ENCODE assay signal across 18 cellular contexts in genomic region chr12:22255097-22255496, GRCh38.
A peak's percentile ranks its signal among the peaks of the same experiment; 100 is the strongest.
DNase-seq lines count a peak whose midpoint lies in the region; FAIRE-seq and TF ChIP-seq lines count a peak whose summit lies in the region.
"Had no signal": no experiment of that assay in that cellular context is flagged by ENCODE, and none has a peak within 500 bp of the region (broad histone marks: within the 10 kb centered on the region; RNA-seq: fewer than 3 reads in every experiment).

No MANE protein-coding gene starts in this region.

- no peaks in the 10 kb centered on the region for H3K79me2 ChIP-seq in astrocyte (ENCODE audit: insufficient read depth, low read length)
- no peaks in the 10 kb centered on the region for H3K79me2 ChIP-seq in hepatocyte
- H3K79me2 ChIP-seq in PC-9 (ENCODE audit: low read depth), result no peaks in the 10 kb centered on the region

- TF ChIP-seq POLR2A in GM12891 (IDR thresholded peaks at IDR 0.05; ENCODE audit: low read depth, low read length), result no peak

- H3K4me1 ChIP-seq in astrocyte (ENCODE audit: insufficient read depth, low read length) (peaks cover 6% of the 10 kb centered on the region), hepatocyte (ENCODE audit: insufficient read depth) (peaks cover 17% of the 10 kb centered on the region), neuron (ENCODE audit: insufficient read depth, low read length) (peaks cover 40% of the 10 kb centered on the region), PC-9 (replicated peaks; ENCODE audit: insufficient read depth) (no peaks in the 10 kb centered on the region)
- H3K4me1 ChIP-seq: HAP-1 had no signal

- no peak overlapping the region for H3K4me3 Mint-ChIP-seq in astrocyte (ENCODE audit: unreplicated experiment)
- H3K4me3 Mint-ChIP-seq: activated CD4-positive, alpha-beta T cell treated with anti-CD3 and anti-CD28 coated beads for 36 hours; activated naive CD8-positive, alpha-beta T cell treated with anti-CD3 and anti-CD28 coated beads, Interleukin-2, amount 10 ng/mL, durations not matched to agents 7 days and 5 days; CD4-positive, CD25-positive, alpha-beta regulatory T cell had no signal

- H3K9me2 ChIP-seq in hepatocyte (replicated peaks; ENCODE audit: insufficient read depth), result no peaks in the 10 kb centered on the region
- H3K9me2 ChIP-seq in PC-9 (ENCODE audit: insufficient read depth), result no peaks in the 10 kb centered on the region

- intact Hi-C loops in PC-9 (cut with micrococcal nuclease; ENCODE audit: unreplicated experiment), result no loop called here

- no peak overlapping the region for H3K27ac ChIP-seq in astrocyte (ENCODE audit: low read depth, low read length)
- H3K27ac ChIP-seq in hepatocyte, result no peak overlapping the region
- no peak overlapping the region for H3K27ac ChIP-seq in PC-9
- H3K27ac ChIP-seq: coronary artery had no signal

- no peak overlapping the region for H3K9ac ChIP-seq in astrocyte (ENCODE audit: low read length)

- H2AFZ ChIP-seq in astrocyte (ENCODE audit: low read depth, low read length) (peak overlapping the region; percentile 25), hepatocyte (no peak overlapping the region), neuron (ENCODE audit: low read depth, low read length) (peak overlapping the region; percentile 71), PC-9 (no peak overlapping the region)

- no peaks in the 10 kb centered on the region for H4K20me1 ChIP-seq in astrocyte (ENCODE audit: insufficient read depth, low read length)
- H4K20me1 ChIP-seq in hepatocyte (ENCODE audit: insufficient read depth, poor library complexity, severe bottlenecking), result no peaks in the 10 kb centered on the region
- H4K20me1 ChIP-seq in PC-9 (ENCODE audit: insufficient read depth), result no peaks in the 10 kb centered on the region

- H3K36me3 ChIP-seq in astrocyte (ENCODE audit: insufficient read depth, low read length) (no peaks in the 10 kb centered on the region), hepatocyte (replicated peaks; ENCODE audit: insufficient read depth, low read depth) (no peaks in the 10 kb centered on the region), neuron (ENCODE audit: insufficient read depth, low read length) (no peaks in the 10 kb centered on the region), PC-9 (ENCODE audit: low read depth) (no peaks in the 10 kb centered on the region)
- H3K36me3 ChIP-seq: HAP-1 had no signal

- TF ChIP-seq CTCF in astrocyte (IDR thresholded peaks at IDR 0.05; ENCODE audit: insufficient read depth, low read depth, low read length), result no peak
- no peak for TF ChIP-seq CTCF in hepatocyte (IDR thresholded peaks at IDR 0.05; ENCODE audit: poor library complexity)
- TF ChIP-seq CTCF in PC-9 (conservative IDR thresholded peaks at IDR 0.05), result no peak

- H3K27ac Mint-ChIP-seq in astrocyte (ENCODE audit: unreplicated experiment), result no peak overlapping the region
- H3K27ac Mint-ChIP-seq: activated CD4-positive, alpha-beta T cell treated with anti-CD3 and anti-CD28 coated beads for 36 hours; activated naive CD8-positive, alpha-beta T cell treated with anti-CD3 and anti-CD28 coated beads, Interleukin-2, amount 10 ng/mL, durations not matched to agents 7 days and 5 days; CD4-positive, CD25-positive, alpha-beta regulatory T cell had no signal

- WGBS in hepatocyte (ENCODE audit: low lambda C conversion rate, missing lambda C conversion rate), result 50% methylated on average over 11 of the region's 11 CpGs

- POLR2A ChIA-PET in PC-9 (lab: Charles Lee; ENCODE audit: unreplicated experiment), result no interaction called here

- H3K27me3 ChIP-seq in astrocyte (ENCODE audit: insufficient read depth, low read length) (no peaks in the 10 kb centered on the region), hepatocyte (no peaks in the 10 kb centered on the region), neuron (ENCODE audit: insufficient read depth, low read length) (no peaks in the 10 kb centered on the region), PC-9 (ENCODE audit: insufficient read depth, low read depth) (no peaks in the 10 kb centered on the region)

- no peaks in the 10 kb centered on the region for H3K36me3 Mint-ChIP-seq in astrocyte (ENCODE audit: low read depth, unreplicated experiment)
- H3K36me3 Mint-ChIP-seq: activated naive CD8-positive, alpha-beta T cell treated with anti-CD3 and anti-CD28 coated beads, Interleukin-2, amount 10 ng/mL, durations not matched to agents 7 days and 5 days had no signal

- H3K4me3 ChIP-seq in astrocyte (ENCODE audit: insufficient read depth, low read depth, low read length), result no peak overlapping the region
- H3K4me3 ChIP-seq in hepatocyte, result no peak overlapping the region
- H3K4me3 ChIP-seq in neuron (ENCODE audit: low read length), result peak overlapping the region; percentile 37
- no peak overlapping the region for H3K4me3 ChIP-seq in PC-9
- H3K4me3 ChIP-seq: coronary artery, HAP-1 had no signal

- H3F3A ChIP-seq in PC-9 (ENCODE audit: insufficient read depth, low read depth), result no peaks in the 10 kb centered on the region

- no peaks in the 10 kb centered on the region for H3K9me3 Mint-ChIP-seq in astrocyte (ENCODE audit: unreplicated experiment)
- H3K9me3 Mint-ChIP-seq: activated naive CD8-positive, alpha-beta T cell treated with anti-CD3 and anti-CD28 coated beads, Interleukin-2, amount 10 ng/mL, durations not matched to agents 7 days and 5 days; CD4-positive, CD25-positive, alpha-beta regulatory T cell had no signal

- DNase-seq in M059J (ENCODE audit: low read depth) (peak; percentile 77), astrocyte (ENCODE audit: low read depth) (peak; percentile 45), hepatocyte (ENCODE audit: low spot score) (peak; percentile 13), NCI-H1105 treated with DMSO at 0.1 percent for 48 hours (lab: John Stamatoyannopoulos, UW) (no peak), GM12891 (ENCODE audit: insufficient read length, low spot score) (no peak), PC-9 (no peak)
- DNase-seq: activated CD4-positive, alpha-beta T cell treated with anti-CD3 and anti-CD28 coated beads for 36 hours; activated naive CD8-positive, alpha-beta T cell treated with anti-CD3 and anti-CD28 coated beads, Interleukin-2, amount 10 ng/mL, durations not matched to agents 7 days and 5 days; activated T-cell treated with anti-CD3 and anti-CD28 coated beads for 4 hours; CD4-positive, CD25-positive, alpha-beta regulatory T cell; GF-D8; OCI-M1; T-helper 1 cell had no signal

- no peak for FAIRE-seq in astrocyte (lab: Jason Lieb, UNC)
- FAIRE-seq in GM12891 (lab: Jason Lieb, UNC), result no peak
- FAIRE-seq: frontal cortex, GM18507 had no signal

- peaks cover 10% of the 10 kb centered on the region for H3K4me1 Mint-ChIP-seq in astrocyte (ENCODE audit: low read depth, unreplicated experiment)

- no TSS peak for BruUV-seq in PC-9 (replicated peaks; lab: Mats Ljungman, UMichigan)

- H3K27me3 Mint-ChIP-seq in astrocyte (ENCODE audit: low read depth, unreplicated experiment), result no peaks in the 10 kb centered on the region
- H3K27me3 Mint-ChIP-seq: activated CD4-positive, alpha-beta T cell treated with anti-CD3 and anti-CD28 coated beads for 36 hours; CD4-positive, CD25-positive, alpha-beta regulatory T cell had no signal

- CTCF ChIA-PET in PC-9 (lab: Charles Lee), result no interaction called here

- no peaks in the 10 kb centered on the region for H3K9me3 ChIP-seq in astrocyte (ENCODE audit: insufficient read depth, low read depth, low read length)
- H3K9me3 ChIP-seq in hepatocyte (ENCODE audit: low read depth), result no peaks in the 10 kb centered on the region
- H3K9me3 ChIP-seq in neuron (ENCODE audit: low read length), result no peaks in the 10 kb centered on the region
- H3K9me3 ChIP-seq in PC-9 (ENCODE audit: insufficient read depth, low read depth), result no peaks in the 10 kb centered on the region
- H3K9me3 ChIP-seq: HAP-1 had no signal

- H3K4me2 ChIP-seq in astrocyte (ENCODE audit: low read length), result peak overlapping the region; percentile 48
- H3K4me2 ChIP-seq in hepatocyte, result peak overlapping the region; percentile 16
- H3K4me2 ChIP-seq in PC-9, result no peak overlapping the region

TF ChIP-seq in GM12891, 5 proteins besides CTCF, POLR2A, EP300 and RAD21:
- no peak for TF ChIP-seq POU2F2 (IDR thresholded peaks at IDR 0.05; ENCODE audit: low read depth, low read length)
- TF ChIP-seq SPI1 (IDR thresholded peaks at IDR 0.05; ENCODE audit: low read depth, low read length), result no peak
- no peak for TF ChIP-seq TAF1 (IDR thresholded peaks at IDR 0.05; ENCODE audit: low read depth, low read length)

Comparison
In these comparisons a context has a peak if more than half of its experiments do, and no peak if none do; other contexts are left out.
1. DNase-seq: peak in M059J (single experiment), astrocyte (single experiment) and hepatocyte (single experiment); none in NCI-H1105 treated with DMSO at 0.1 percent for 48 hours (single experiment), GM12891 (single experiment) and PC-9 (0 of 2).
2. H2AFZ ChIP-seq: peak in astrocyte (single experiment) and neuron (single experiment); none in hepatocyte (single experiment) and PC-9 (single experiment).